Comparison of ENCODE assay signal across 23 cellular contexts in genomic region chr1:92707709-92708108, GRCh38.
DNase-seq lines count a peak whose midpoint lies in the region; ATAC-seq, FAIRE-seq and TF ChIP-seq lines count a peak whose summit lies in the region.
"Had no signal": no experiment of that assay in that cellular context is flagged by ENCODE, and none has a peak within 500 bp of the region (broad histone marks: within the 10 kb centered on the region; RNA-seq: fewer than 3 reads in every experiment).

No MANE protein-coding gene starts in this region.

- H3K27me3 Mint-ChIP-seq in GM23338 (ENCODE audit: insufficient read depth, low read depth, poor library complexity) (no peaks in the 10 kb centered on the region), neural progenitor cell (ENCODE audit: insufficient read depth, low read depth) (no peaks in the 10 kb centered on the region)
- peaks cover 45% of the 10 kb centered on the region for H3K27me3 Mint-ChIP-seq in activated T-helper 2 cell treated with anti-CD3 and anti-CD28 coated beads, Interferon-gamma antibody, Interleukin-2, Interleukin-4, amounts not matched to agents 10 μg/mL and 5 μg/mL and 100 μg/mL, durations not matched to agents 14 hours and 24 hours and 36 hours (ENCODE audit: low read depth)

- intact Hi-C loops in PC-9 (cut with micrococcal nuclease; ENCODE audit: unreplicated experiment): no loop called here
- intact Hi-C loops in vagina (cut with DNase I): no loop called here
- intact Hi-C loops in activated T-helper 2 cell treated with anti-CD3 and anti-CD28 coated beads, Interferon-gamma antibody, Interleukin-2, Interleukin-4, amounts not matched to agents 10 μg/mL and 5 μg/mL and 100 μg/mL, durations not matched to agents 14 hours and 24 hours and 36 hours (cut with micrococcal nuclease): no loop called here

- H3K9ac ChIP-seq in neural progenitor cell: no peak overlapping the region
- H3K9ac ChIP-seq: BLaER1 treated with 17β-estradiol and CSF1 and Interleukin-3, amounts not matched to agents 10 nM and 100 nM had no signal

- CTCF ChIA-PET in A549 (lab: Yijun Ruan, JAX) (no interaction called here), PC-9 (lab: Charles Lee) (no interaction called here)

- TF ChIP-seq CTCF in A549 (IDR thresholded peaks at IDR 0.05): no peak
- TF ChIP-seq CTCF in D721Med (IDR thresholded peaks at IDR 0.05; ENCODE audit: insufficient read depth, missing control alignments): no peak
- no peak for TF ChIP-seq CTCF in GM23338 (conservative IDR thresholded peaks at IDR 0.05; ENCODE audit: low read depth in 2 of 2)
- no peak for TF ChIP-seq CTCF in PC-9 (conservative IDR thresholded peaks at IDR 0.05)
- TF ChIP-seq CTCF in vagina (IDR thresholded peaks at IDR 0.05): no peak
- TF ChIP-seq CTCF in neural progenitor cell (IDR thresholded peaks at IDR 0.05): no peak

- no TSS peak for BruUV-seq in PC-9 (replicated peaks; lab: Mats Ljungman, UMichigan)

- H3K79me2 ChIP-seq in GM23338 (replicated peaks; ENCODE audit: insufficient read depth) (0 out of 2 replicates have a peak, but pooled peaks cover 6% of the 10 kb centered on the region), PC-9 (ENCODE audit: low read depth) (0 out of 2 replicates have a peak, but pooled peaks cover 4% of the 10 kb centered on the region), neural progenitor cell (ENCODE audit: low read depth) (no peaks in the 10 kb centered on the region)

- H3K9me3 Mint-ChIP-seq in GM23338 (no peaks in the 10 kb centered on the region), neural progenitor cell (no peaks in the 10 kb centered on the region)
- no peaks in the 10 kb centered on the region for H3K9me3 Mint-ChIP-seq in activated T-helper 2 cell treated with anti-CD3 and anti-CD28 coated beads, Interferon-gamma antibody, Interleukin-2, Interleukin-4, amounts not matched to agents 10 μg/mL and 5 μg/mL and 100 μg/mL, durations not matched to agents 14 hours and 24 hours and 36 hours
- no peaks in the 10 kb centered on the region for H3K9me3 Mint-ChIP-seq in activated naive CD4-positive, alpha-beta T cell treated with anti-CD3 and anti-CD28 coated beads, Interleukin-2, amount 50 U/mL, for 72 hours
- H3K9me3 Mint-ChIP-seq: CD14-positive monocyte; CD4-positive, alpha-beta T cell; CD8-positive, alpha-beta memory T cell; HFFc6 had no signal

- H3K9me3 ChIP-seq in A549 (no peaks in the 10 kb centered on the region), PC-9 (ENCODE audit: insufficient read depth, low read depth) (no peaks in the 10 kb centered on the region), vagina (no peaks in the 10 kb centered on the region), neural progenitor cell (ENCODE audit: low read depth) (no peaks in the 10 kb centered on the region)
- H3K9me3 ChIP-seq: BE2C; BLaER1 treated with 17β-estradiol and CSF1 and Interleukin-3, amounts not matched to agents 10 nM and 100 nM; HAP-1 had no signal

- H3K9me2 ChIP-seq in GM23338 (ENCODE audit: insufficient read depth): no peaks in the 10 kb centered on the region
- no peaks in the 10 kb centered on the region for H3K9me2 ChIP-seq in PC-9 (ENCODE audit: insufficient read depth)

- H2AFZ ChIP-seq in GM23338: no peak overlapping the region
- H2AFZ ChIP-seq in PC-9: no peak overlapping the region
- no peak overlapping the region for H2AFZ ChIP-seq in neural progenitor cell (replicated peaks)

- no peak overlapping the region for H3K4me2 ChIP-seq in A549
- H3K4me2 ChIP-seq in GM23338: no peak overlapping the region
- no peak overlapping the region for H3K4me2 ChIP-seq in PC-9
- H3K4me2 ChIP-seq in neural progenitor cell: no peak overlapping the region
- H3K4me2 ChIP-seq: BLaER1 treated with 17β-estradiol and CSF1 and Interleukin-3, amounts not matched to agents 10 nM and 100 nM had no signal

- H3K4me3 Mint-ChIP-seq in GM23338: no peak overlapping the region
- H3K4me3 Mint-ChIP-seq in activated T-helper 2 cell treated with anti-CD3 and anti-CD28 coated beads, Interferon-gamma antibody, Interleukin-2, Interleukin-4, amounts not matched to agents 10 μg/mL and 5 μg/mL and 100 μg/mL, durations not matched to agents 14 hours and 24 hours and 36 hours (ENCODE audit: low read depth): no peak overlapping the region
- H3K4me3 Mint-ChIP-seq in neural progenitor cell: no peak overlapping the region
- H3K4me3 Mint-ChIP-seq: CD14-positive monocyte; CD4-positive, alpha-beta T cell; CD8-positive, alpha-beta memory T cell; HFFc6 had no signal

- no peak for TF ChIP-seq EP300 in A549 (IDR thresholded peaks at IDR 0.05)

- H3K4me1 ChIP-seq in A549 (peaks cover 35% of the 10 kb centered on the region), GM23338 (ENCODE audit: insufficient read depth) (peaks cover 23% of the 10 kb centered on the region; the same call in 1 of the 2 replicates), PC-9 (replicated peaks; ENCODE audit: insufficient read depth) (peaks cover 17% of the 10 kb centered on the region; the same call in 1 of the 2 replicates), vagina (no peaks in the 10 kb centered on the region), neural progenitor cell (peaks cover 4% of the 10 kb centered on the region)
- H3K4me1 ChIP-seq: BE2C had no signal

- no peaks in the 10 kb centered on the region for H4K20me1 ChIP-seq in GM23338 (replicated peaks; ENCODE audit: insufficient read depth)
- H4K20me1 ChIP-seq in PC-9 (ENCODE audit: insufficient read depth): no peaks in the 10 kb centered on the region
- H4K20me1 ChIP-seq in neural progenitor cell (ENCODE audit: low read depth): peaks cover 8% of the 10 kb centered on the region

- TF ChIP-seq POLR2A in A549 (IDR thresholded peaks at IDR 0.05; ENCODE audit: low read length) (no peak), vagina (IDR thresholded peaks at IDR 0.05) (no peak)

- POLR2A ChIA-PET in A549 (lab: Yijun Ruan, JAX) (no interaction called here), PC-9 (lab: Charles Lee; ENCODE audit: unreplicated experiment) (interaction anchor here (0.7 kb wide), 1 partner anchor 293 kb away, joined by 14 read pairs; no protein-coding TSS in a partner anchor)

- DNase-seq in A549 (ENCODE audit: low read depth in 1 of 2, low spot score in 1 of 2): no peak
- no peak for DNase-seq in D721Med (ENCODE audit: insufficient read length, low spot score)
- DNase-seq in GM23338 (ENCODE audit: low spot score): no peak
- DNase-seq in PC-9: no peak
- DNase-seq in vagina (ENCODE audit: extremely low spot score in 2 of 2): no peak
- DNase-seq in activated T-helper 2 cell treated with anti-CD3 and anti-CD28 coated beads, Interferon-gamma antibody, Interleukin-2, Interleukin-4, amounts not matched to agents 10 μg/mL and 5 μg/mL and 100 μg/mL, durations not matched to agents 14 hours and 24 hours and 36 hours (ENCODE audit: low spot score): no peak
- no peak for DNase-seq in activated naive CD4-positive, alpha-beta T cell treated with anti-CD3 and anti-CD28 coated beads, Interleukin-2, amount 50 U/mL, for 72 hours (ENCODE audit: low spot score in 2 of 2)
- no peak for DNase-seq in neural progenitor cell (ENCODE audit: low spot score)
- DNase-seq: BE2C; Calu3; CD4-positive, alpha-beta T cell; CD8-positive, alpha-beta memory T cell; DMS153; DMS79 treated with DMSO at 0.1 percent for 48 hours; GF-D8; GOT3; HFFc6 had no signal

- ATAC-seq in A549: no peak
- ATAC-seq in GM23338: no peak
- ATAC-seq in activated naive CD4-positive, alpha-beta T cell treated with anti-CD3 and anti-CD28 coated beads, Interleukin-2, amount 50 U/mL, for 72 hours: no peak

- no peaks in the 10 kb centered on the region for H3K36me3 Mint-ChIP-seq in GM23338 (ENCODE audit: low read depth)
- H3K36me3 Mint-ChIP-seq in activated T-helper 2 cell treated with anti-CD3 and anti-CD28 coated beads, Interferon-gamma antibody, Interleukin-2, Interleukin-4, amounts not matched to agents 10 μg/mL and 5 μg/mL and 100 μg/mL, durations not matched to agents 14 hours and 24 hours and 36 hours (ENCODE audit: low read depth): no peaks in the 10 kb centered on the region
- no peaks in the 10 kb centered on the region for H3K36me3 Mint-ChIP-seq in activated naive CD4-positive, alpha-beta T cell treated with anti-CD3 and anti-CD28 coated beads, Interleukin-2, amount 50 U/mL, for 72 hours
- H3K36me3 Mint-ChIP-seq in neural progenitor cell: no peaks in the 10 kb centered on the region

- H3K27me3 ChIP-seq in GM23338 (ENCODE audit: insufficient read depth) (no peaks in the 10 kb centered on the region), PC-9 (ENCODE audit: insufficient read depth, low read depth) (no peaks in the 10 kb centered on the region), vagina (no peaks in the 10 kb centered on the region), neural progenitor cell (no peaks in the 10 kb centered on the region)
- H3K27me3 ChIP-seq: BE2C; BLaER1 treated with 17β-estradiol and CSF1 and Interleukin-3, amounts not matched to agents 10 nM and 100 nM had no signal

- no peaks in the 10 kb centered on the region for H3F3A ChIP-seq in GM23338 (replicated peaks; ENCODE audit: low read depth)
- no peaks in the 10 kb centered on the region for H3F3A ChIP-seq in PC-9 (ENCODE audit: insufficient read depth, low read depth)
- H3F3A ChIP-seq in neural progenitor cell (ENCODE audit: low read depth): no peaks in the 10 kb centered on the region

- no peak for FAIRE-seq in A549 (lab: Jason Lieb, UNC)
- FAIRE-seq in D721Med (lab: Jason Lieb, UNC): peak; percentile 11
- FAIRE-seq: GM12891, GM18507, H54 had no signal

- peaks cover 34% of the 10 kb centered on the region; the same call in 2 of the 3 replicates for H3K4me1 Mint-ChIP-seq in GM23338
- H3K4me1 Mint-ChIP-seq in activated T-helper 2 cell treated with anti-CD3 and anti-CD28 coated beads, Interferon-gamma antibody, Interleukin-2, Interleukin-4, amounts not matched to agents 10 μg/mL and 5 μg/mL and 100 μg/mL, durations not matched to agents 14 hours and 24 hours and 36 hours (ENCODE audit: low read depth): no peaks in the 10 kb centered on the region
- H3K4me1 Mint-ChIP-seq in neural progenitor cell: peaks cover 7% of the 10 kb centered on the region
- H3K4me1 Mint-ChIP-seq: CD8-positive, alpha-beta memory T cell had no signal

- H3K27ac Mint-ChIP-seq in GM23338: 0 out of 2 replicates have a peak overlapping the region, but pooled peaks have one; percentile 28
- no peak overlapping the region for H3K27ac Mint-ChIP-seq in activated T-helper 2 cell treated with anti-CD3 and anti-CD28 coated beads, Interferon-gamma antibody, Interleukin-2, Interleukin-4, amounts not matched to agents 10 μg/mL and 5 μg/mL and 100 μg/mL, durations not matched to agents 14 hours and 24 hours and 36 hours
- no peak overlapping the region for H3K27ac Mint-ChIP-seq in activated naive CD4-positive, alpha-beta T cell treated with anti-CD3 and anti-CD28 coated beads, Interleukin-2, amount 50 U/mL, for 72 hours
- H3K27ac Mint-ChIP-seq in neural progenitor cell: no peak overlapping the region
- H3K27ac Mint-ChIP-seq: CD14-positive monocyte; CD4-positive, alpha-beta T cell; CD8-positive, alpha-beta memory T cell; HFFc6 had no signal

- no peaks in the 10 kb centered on the region for H3K36me3 ChIP-seq in GM23338 (ENCODE audit: insufficient read depth)
- H3K36me3 ChIP-seq in PC-9 (ENCODE audit: low read depth): peaks cover 6% of the 10 kb centered on the region; the same call in 1 of the 2 replicates
- peaks cover 0 to 4% of the 10 kb centered on the region in 2 donors for H3K36me3 ChIP-seq in vagina
- no peaks in the 10 kb centered on the region for H3K36me3 ChIP-seq in neural progenitor cell
- H3K36me3 ChIP-seq: BE2C, HAP-1 had no signal

- 91% methylated on average over 2 of the region's 2 CpGs for WGBS in A549 (ENCODE audit: missing lambda C conversion rate)

- H3K4me3 ChIP-seq in A549 (no peak overlapping the region), GM23338 (no peak overlapping the region), PC-9 (no peak overlapping the region), vagina (no peak overlapping the region), neural progenitor cell (no peak overlapping the region)
- H3K4me3 ChIP-seq: BLaER1 treated with 17β-estradiol and CSF1 and Interleukin-3, amounts not matched to agents 10 nM and 100 nM; HAP-1 had no signal

- no peak for TF ChIP-seq RAD21 in A549 (conservative IDR thresholded peaks at IDR 0.05 in 1 of 2, IDR thresholded peaks at IDR 0.05 in 1 of 2)

- no peak overlapping the region for H3K27ac ChIP-seq in A549
- H3K27ac ChIP-seq in GM23338 (ENCODE audit: low read depth): no peak overlapping the region
- H3K27ac ChIP-seq in PC-9: 0 out of 2 replicates have a peak overlapping the region, but pooled peaks have one; percentile 0
- H3K27ac ChIP-seq in vagina: no peak overlapping the region
- no peak overlapping the region for H3K27ac ChIP-seq in neural progenitor cell
- H3K27ac ChIP-seq: BLaER1 treated with 17β-estradiol and CSF1 and Interleukin-3, amounts not matched to agents 10 nM and 100 nM had no signal
